8 cellular contexts compared by ENCODE assay signal in genomic region chr19:18542936-18543813, GRCh38. TPM values are rescaled to one million over a fixed set of nuclear protein-coding genes. Genes with fewer than 3 reads are reported as not detected.
DNase-seq lines count a peak whose midpoint lies in the region; TF ChIP-seq lines count a peak whose summit lies in the region.

Gene FKBP8 (minus strand): TSS chr19:18543573. CDS start chr19:18541970, 1,603 bp downstream.

- peaks cover 25% of the 10 kb centered on the region for H3K4me1 Mint-ChIP-seq in activated naive CD4-positive, alpha-beta T cell treated with anti-CD3 and anti-CD28 coated beads, Interleukin-2, amount 50 U/mL, for 24 hours

- no peaks in the 10 kb centered on the region for H3K27me3 Mint-ChIP-seq in activated naive CD4-positive, alpha-beta T cell treated with anti-CD3 and anti-CD28 coated beads, Interleukin-2, amount 50 U/mL, for 24 hours

- TF ChIP-seq CTCF in HFF-Myc (IDR thresholded peaks at IDR 0.05; ENCODE audit: low read depth, low read length, missing control alignments): no peak
- TF ChIP-seq CTCF in NB4 (IDR thresholded peaks at IDR 0.05; ENCODE audit: low read depth, low read length): no peak

- H3K4me3 ChIP-seq in HFF-Myc (replicated peaks; ENCODE audit: low read depth, low read length) (peak within 1 kb of the TSS; percentile 57), NB4 (ENCODE audit: low read depth, low read length) (peak within 1 kb of the TSS; percentile 59)

- H3K4me3 Mint-ChIP-seq in activated naive CD4-positive, alpha-beta T cell treated with anti-CD3 and anti-CD28 coated beads, Interleukin-2, amount 50 U/mL, for 24 hours: peak within 1 kb of the TSS; percentile 91

- H3K36me3 Mint-ChIP-seq in activated naive CD4-positive, alpha-beta T cell treated with anti-CD3 and anti-CD28 coated beads, Interleukin-2, amount 50 U/mL, for 24 hours: no peaks in the 10 kb centered on the region

- in situ Hi-C loops in G401 (cut with HindIII; ENCODE audit: low sequenced_read_pairs): no loop called here

- H3K9me3 Mint-ChIP-seq in activated naive CD4-positive, alpha-beta T cell treated with anti-CD3 and anti-CD28 coated beads, Interleukin-2, amount 50 U/mL, for 24 hours: no peaks in the 10 kb centered on the region

- H3K27ac Mint-ChIP-seq in activated naive CD4-positive, alpha-beta T cell treated with anti-CD3 and anti-CD28 coated beads, Interleukin-2, amount 50 U/mL, for 24 hours: peak within 1 kb of the TSS; percentile 95

- peak; percentile 93 for DNase-seq in G401 (ENCODE audit: low spot score)
- no peak for DNase-seq in HFF-Myc (ENCODE audit: extremely low read depth, low read depth)
- DNase-seq in NB4 (ENCODE audit: low read depth): peak; percentile 90
- peak; percentile 50 for DNase-seq in SKM-1 (lab: John Stamatoyannopoulos, UW; ENCODE audit: unreplicated experiment)
- peak; percentile 90 for DNase-seq in globus pallidus (ENCODE audit: low spot score)
- DNase-seq in occipital lobe (lab: John Stamatoyannopoulos, UW): peak; percentile 88
- peak; percentile 92 for DNase-seq in superior temporal gyrus (ENCODE audit: extremely low spot score)

- TF ChIP-seq POLR2A in NB4 (IDR thresholded peaks at IDR 0.05; ENCODE audit: extremely low read depth, insufficient read length): no peak

RNA-seq across cellular contexts. Expression of gene FKBP8, which starts in this region (rescaled TPM):
- 404 and 484 TPM in 2 replicates for total RNA-seq in G401 (2014; rRNA removed; shearing (Covaris generic))
- total RNA-seq in occipital lobe: 118 TPM
